28 cellular contexts compared by ENCODE assay signal in genomic region chr3:122789585-122790273, GRCh38. TPM values are rescaled to one million over a fixed set of nuclear protein-coding genes. Genes with fewer than 3 reads are reported as not detected.
DNase-seq lines count a peak whose midpoint lies in the region; ATAC-seq and TF ChIP-seq lines count a peak whose summit lies in the region.
"Had no signal": no experiment of that assay in that cellular context is flagged by ENCODE, and none has a peak within 500 bp of the region (broad histone marks: within the 10 kb centered on the region; RNA-seq: fewer than 3 reads in every experiment).

No MANE protein-coding gene starts in this region.

- no peak overlapping the region for H3K4me3 Mint-ChIP-seq in T-cell
- H3K4me3 Mint-ChIP-seq: activated CD4-positive, alpha-beta memory T cell treated with anti-CD3 and anti-CD28 coated beads, Interleukin-2, amount 10 ng/mL, durations not matched to agents 7 days and 5 days; activated naive CD4-positive, alpha-beta T cell treated with anti-CD3 and anti-CD28 coated beads for 36 hours; brain had no signal

- intact Hi-C loops in Right ventricle myocardium superior (cut with DNase I) = no loop called here

- POLR2A ChIA-PET in T-cell (lab: Charles Lee) = interaction anchor here (0.6 to 1.1 kb wide), 2 partner anchors 275 to 276 kb away, joined by 3 read pairs; no protein-coding TSS in a partner anchor

- H3K27ac Mint-ChIP-seq in T-cell = peak overlapping the region; percentile 51 to 79
- H3K27ac Mint-ChIP-seq: activated CD4-positive, alpha-beta memory T cell treated with anti-CD3 and anti-CD28 coated beads, Interleukin-2, amount 10 ng/mL, durations not matched to agents 7 days and 5 days; activated naive CD4-positive, alpha-beta T cell treated with anti-CD3 and anti-CD28 coated beads for 36 hours; brain; progenitor cell of endocrine pancreas had no signal

- no peak overlapping the region for H3K4me3 ChIP-seq in HL-60 (replicated peaks; ENCODE audit: insufficient read depth, low read length)
- H3K4me3 ChIP-seq: BLaER1, heart left ventricle, tibial nerve had no signal

- H3K9me3 Mint-ChIP-seq in T-cell = no peaks in the 10 kb centered on the region
- H3K9me3 Mint-ChIP-seq: activated CD4-positive, alpha-beta memory T cell treated with anti-CD3 and anti-CD28 coated beads, Interleukin-2, amount 10 ng/mL, durations not matched to agents 7 days and 5 days; activated naive CD4-positive, alpha-beta T cell treated with anti-CD3 and anti-CD28 coated beads for 36 hours; brain; naive B cell had no signal

- peaks cover 8% of the 10 kb centered on the region for H3K36me3 Mint-ChIP-seq in T-cell
- H3K36me3 Mint-ChIP-seq: brain had no signal

- ATAC-seq in T-cell (replicated peaks in 1 of 4) (no peak), esophagus mucosa (peak; percentile 47), Right ventricle myocardium superior (ENCODE audit: poor library complexity) (no peak), GM21381 (IDR thresholded peaks at IDR 0.05; ENCODE audit: unreplicated experiment) (no peak)
- ATAC-seq: HCT116, heart left ventricle, Panc1, sciatic nerve had no signal

- TF ChIP-seq CTCF in HL-60 (IDR thresholded peaks at IDR 0.05; ENCODE audit: insufficient read depth, low read length) = no peak

- CTCF ChIA-PET in T-cell (lab: Charles Lee) = interaction anchor here in 1 of 2 donors (0.6 kb wide), 1 partner anchor 31 kb away, joined by 3 read pairs; no protein-coding TSS in a partner anchor

- H3K4me1 Mint-ChIP-seq in T-cell = peaks cover 29 to 35% (median 34%) of the 10 kb centered on the region in 3 donors
- H3K4me1 Mint-ChIP-seq: brain had no signal

- H3K27me3 ChIP-seq in HL-60 (ENCODE audit: insufficient read depth, poor library complexity, severe bottlenecking) = no peaks in the 10 kb centered on the region
- H3K27me3 ChIP-seq: BLaER1, heart left ventricle, tibial nerve had no signal

- H3K27ac ChIP-seq in HL-60 (replicated peaks) = 0 out of 2 replicates have a peak overlapping the region, but pooled peaks have one; percentile 22
- H3K27ac ChIP-seq: BLaER1, heart left ventricle, tibial nerve had no signal

- DNase-seq in HL-60 (ENCODE audit: low read depth in 1 of 2, low spot score in 1 of 2) = no peak
- no peak for DNase-seq in T-cell
- peak; percentile 54 for DNase-seq in renal cortical epithelial cell (ENCODE audit: low read depth)
- DNase-seq in Right ventricle myocardium superior = no peak
- no peak for DNase-seq in OCI-M1 (lab: John Stamatoyannopoulos, UW)
- DNase-seq: activated CD4-positive, alpha-beta memory T cell treated with anti-CD3 and anti-CD28 coated beads, Interleukin-2, amount 10 ng/mL, durations not matched to agents 7 days and 5 days; activated CD8-positive, alpha-beta memory T cell treated with anti-CD3 and anti-CD28 coated beads, Interleukin-2, amount 50 U/mL, for 4 hours; activated naive CD4-positive, alpha-beta T cell treated with anti-CD3 and anti-CD28 coated beads for 36 hours; Caco-2; heart left ventricle; midbrain; MM.1S; naive B cell; NCI-H1417 treated with DMSO at 0.1 percent for 48 hours; NCI-H2081; NCI-H226; SIG-M5; stimulated activated CD4-positive, alpha-beta T cell treated with anti-CD3 and anti-CD28 coated beads, Interleukin-12 subunit alpha, Interleukin-12 subunit beta, amount 100 ng/mL, for 4 hours; stimulated activated CD4-positive, alpha-beta T cell treated with anti-CD3 and anti-CD28 coated beads, Interleukin-4, amount 100 ng/mL, for 1 hour had no signal

- H3K27me3 Mint-ChIP-seq in T-cell = no peaks in the 10 kb centered on the region
- H3K27me3 Mint-ChIP-seq: activated CD4-positive, alpha-beta memory T cell treated with anti-CD3 and anti-CD28 coated beads, Interleukin-2, amount 10 ng/mL, durations not matched to agents 7 days and 5 days; brain; naive B cell; progenitor cell of endocrine pancreas had no signal

RNA-seq across cellular contexts. Expression of gene HSPBAP1, which starts 3.9 kb away (rescaled TPM):
- 10 to 100 TPM; 17.7 to 29.5 (median 22.9) TPM for total RNA-seq in T-cell
- total RNA-seq in esophagus mucosa = 3.3 TPM
- 2.4 and 5.8 TPM in 2 replicates for total RNA-seq in renal cortical epithelial cell
- total RNA-seq in Right ventricle myocardium superior = 5.5 TPM

RNA-seq across cellular contexts. Expression of gene SLC49A4, which starts 5.1 kb away (rescaled TPM):
- total RNA-seq in T-cell (1 to 10 TPM; 6.6 to 8.3 (median 7.6) TPM), esophagus mucosa (10.3 TPM), renal cortical epithelial cell (13.7 and 26.3 TPM in 2 replicates), Right ventricle myocardium superior (15.0 TPM)
